1 cellular context compared by ENCODE assay signal in the genomic region with DNA sequence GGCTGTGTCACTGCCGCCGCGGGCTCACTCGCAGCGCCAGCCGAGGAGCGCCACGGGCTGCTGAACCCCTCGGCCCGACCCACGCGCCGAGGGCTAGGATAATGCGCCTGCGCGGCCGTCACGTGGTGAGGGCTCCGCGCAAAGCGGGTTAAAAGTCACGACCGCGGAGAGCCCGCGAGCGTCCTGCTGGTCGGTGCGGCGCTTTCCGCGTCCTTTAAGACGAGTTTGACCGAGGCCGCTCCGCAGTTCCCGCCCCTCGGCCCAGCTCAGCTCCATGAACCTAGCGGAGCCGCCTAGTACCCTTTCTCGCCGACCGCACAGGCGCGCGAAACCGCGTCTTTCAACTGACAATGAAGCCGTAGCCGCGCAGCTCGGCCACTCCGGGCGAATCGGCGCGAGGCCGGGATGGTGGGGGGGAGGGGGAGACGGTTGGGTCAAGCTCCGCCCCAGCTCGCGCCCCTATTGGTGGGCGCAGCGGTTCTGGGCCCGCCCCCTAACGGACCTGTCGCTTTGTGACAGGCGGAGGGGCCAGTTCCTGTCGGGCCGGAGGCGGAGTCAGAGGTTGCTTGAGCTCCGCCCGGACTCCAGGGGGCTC.
TF ChIP-seq lines count a peak whose summit lies in the region.

No MANE protein-coding gene starts in this region.

TF ChIP-seq in HepG2, 621 proteins besides CTCF, POLR2A, EP300 and RAD21 (continued from another document and continues in another):
- peak; percentile 34 for TF ChIP-seq SAFB2 (CRISPR knock-in tag; IDR thresholded peaks at IDR 0.05; ENCODE audit: borderline replicate concordance, low read depth)
- TF ChIP-seq, protein P1, sequence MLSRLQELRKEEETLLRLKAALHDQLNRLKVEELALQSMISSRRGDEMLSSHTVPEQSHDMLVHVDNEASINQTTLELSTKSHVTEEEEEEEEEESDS (CRISPR knock-in tag; IDR thresholded peaks at IDR 0.05; ENCODE audit: borderline replicate concordance): peak; percentile 92
- TF ChIP-seq IRF1 (CRISPR knock-in tag; IDR thresholded peaks at IDR 0.05; ENCODE audit: low read depth): no peak
- TF ChIP-seq RARG (CRISPR knock-in tag; IDR thresholded peaks at IDR 0.05; ENCODE audit: low read depth): no peak
- TF ChIP-seq DZIP1 (CRISPR knock-in tag; IDR thresholded peaks at IDR 0.05): no peak
- peak; percentile 93 for TF ChIP-seq MTERF4 (CRISPR knock-in tag; IDR thresholded peaks at IDR 0.05)
- peak; percentile 84 for TF ChIP-seq MED8 (CRISPR knock-in tag; IDR thresholded peaks at IDR 0.05; ENCODE audit: insufficient replicate concordance)
- TF ChIP-seq MED13 (CRISPR knock-in tag; IDR thresholded peaks at IDR 0.05): no peak; the same call in 1 of the 2 replicates
- TF ChIP-seq TIGD3 (CRISPR knock-in tag; IDR thresholded peaks at IDR 0.05; ENCODE audit: borderline replicate concordance): peak; percentile 25; the same call in 1 of the 2 replicates
- no peak for TF ChIP-seq NCOA2 (CRISPR knock-in tag; IDR thresholded peaks at IDR 0.05)
- 0 out of 2 replicates have a peak, but pooled peaks have one; percentile 9 for TF ChIP-seq FOSL2 (CRISPR knock-in tag; IDR thresholded peaks at IDR 0.05)
- TF ChIP-seq ATRX (CRISPR knock-in tag; IDR thresholded peaks at IDR 0.05; ENCODE audit: borderline replicate concordance): no peak
- peak; percentile 69; the same call in 1 of the 2 replicates for TF ChIP-seq ZNF788 (CRISPR knock-in tag; IDR thresholded peaks at IDR 0.05; ENCODE audit: borderline replicate concordance)
- TF ChIP-seq ZNF484 (CRISPR knock-in tag; IDR thresholded peaks at IDR 0.05; ENCODE audit: borderline replicate concordance, low read depth): no peak
- TF ChIP-seq JUN (CRISPR knock-in tag; IDR thresholded peaks at IDR 0.05): no peak; the same call in 1 of the 2 replicates
- peak; percentile 88 for TF ChIP-seq ZNF142 (CRISPR knock-in tag; IDR thresholded peaks at IDR 0.05)
- TF ChIP-seq SP4 (CRISPR knock-in tag; IDR thresholded peaks at IDR 0.05): peak; percentile 97
- TF ChIP-seq, protein P2, sequence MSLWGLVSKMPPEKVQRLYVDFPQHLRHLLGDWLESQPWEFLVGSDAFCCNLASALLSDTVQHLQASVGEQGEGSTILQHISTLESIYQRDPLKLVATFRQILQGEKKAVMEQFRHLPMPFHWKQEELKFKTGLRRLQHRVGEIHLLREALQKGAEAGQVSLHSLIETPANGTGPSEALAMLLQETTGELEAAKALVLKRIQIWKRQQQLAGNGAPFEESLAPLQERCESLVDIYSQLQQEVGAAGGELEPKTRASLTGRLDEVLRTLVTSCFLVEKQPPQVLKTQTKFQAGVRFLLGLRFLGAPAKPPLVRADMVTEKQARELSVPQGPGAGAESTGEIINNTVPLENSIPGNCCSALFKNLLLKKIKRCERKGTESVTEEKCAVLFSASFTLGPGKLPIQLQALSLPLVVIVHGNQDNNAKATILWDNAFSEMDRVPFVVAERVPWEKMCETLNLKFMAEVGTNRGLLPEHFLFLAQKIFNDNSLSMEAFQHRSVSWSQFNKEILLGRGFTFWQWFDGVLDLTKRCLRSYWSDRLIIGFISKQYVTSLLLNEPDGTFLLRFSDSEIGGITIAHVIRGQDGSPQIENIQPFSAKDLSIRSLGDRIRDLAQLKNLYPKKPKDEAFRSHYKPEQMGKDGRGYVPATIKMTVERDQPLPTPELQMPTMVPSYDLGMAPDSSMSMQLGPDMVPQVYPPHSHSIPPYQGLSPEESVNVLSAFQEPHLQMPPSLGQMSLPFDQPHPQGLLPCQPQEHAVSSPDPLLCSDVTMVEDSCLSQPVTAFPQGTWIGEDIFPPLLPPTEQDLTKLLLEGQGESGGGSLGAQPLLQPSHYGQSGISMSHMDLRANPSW (CRISPR knock-in tag; IDR thresholded peaks at IDR 0.05; ENCODE audit: borderline replicate concordance): peak; percentile 99
- TF ChIP-seq, protein P3, sequence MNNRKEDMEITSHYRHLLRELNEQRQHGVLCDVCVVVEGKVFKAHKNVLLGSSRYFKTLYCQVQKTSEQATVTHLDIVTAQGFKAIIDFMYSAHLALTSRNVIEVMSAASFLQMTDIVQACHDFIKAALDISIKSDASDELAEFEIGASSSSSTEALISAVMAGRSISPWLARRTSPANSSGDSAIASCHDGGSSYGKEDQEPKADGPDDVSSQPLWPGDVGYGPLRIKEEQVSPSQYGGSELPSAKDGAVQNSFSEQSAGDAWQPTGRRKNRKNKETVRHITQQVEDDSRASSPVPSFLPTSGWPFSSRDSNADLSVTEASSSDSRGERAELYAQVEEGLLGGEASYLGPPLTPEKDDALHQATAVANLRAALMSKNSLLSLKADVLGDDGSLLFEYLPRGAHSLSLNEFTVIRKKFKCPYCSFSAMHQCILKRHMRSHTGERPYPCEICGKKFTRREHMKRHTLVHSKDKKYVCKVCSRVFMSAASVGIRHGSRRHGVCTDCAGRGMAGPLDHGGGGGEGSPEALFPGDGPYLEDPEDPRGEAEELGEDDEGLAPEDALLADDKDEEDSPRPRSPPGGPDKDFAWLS (CRISPR knock-in tag; IDR thresholded peaks at IDR 0.05; ENCODE audit: borderline replicate concordance): no peak
- TF ChIP-seq BATF2 (CRISPR knock-in tag; IDR thresholded peaks at IDR 0.05): peak; percentile 89
- peak; percentile 91 for TF ChIP-seq ZNF225 (CRISPR knock-in tag; IDR thresholded peaks at IDR 0.05)
- TF ChIP-seq ZNF720 (CRISPR knock-in tag; IDR thresholded peaks at IDR 0.05): no peak
- TF ChIP-seq JUNB (CRISPR knock-in tag; IDR thresholded peaks at IDR 0.05; ENCODE audit: borderline replicate concordance): peak; percentile 59; the same call in 1 of the 2 replicates
- TF ChIP-seq ZSCAN12 (CRISPR knock-in tag; IDR thresholded peaks at IDR 0.05): no peak; the same call in 1 of the 2 replicates
- no peak for TF ChIP-seq MIER2 (CRISPR knock-in tag; IDR thresholded peaks at IDR 0.05)
- no peak for TF ChIP-seq ZNF460 (CRISPR knock-in tag; IDR thresholded peaks at IDR 0.05; ENCODE audit: borderline replicate concordance)
- no peak; the same call in 1 of the 2 replicates for TF ChIP-seq ZBTB33 (CRISPR knock-in tag; IDR thresholded peaks at IDR 0.05)
- TF ChIP-seq CEBPB (IDR thresholded peaks at IDR 0.05; ENCODE audit: borderline replicate concordance, low read depth, low read length): no peak
- TF ChIP-seq ARNTL (CRISPR knock-in tag; IDR thresholded peaks at IDR 0.05): peak; percentile 72
- TF ChIP-seq ZSCAN22 (CRISPR knock-in tag; IDR thresholded peaks at IDR 0.05): no peak; the same call in 1 of the 2 replicates
- TF ChIP-seq HNRNPL (IDR thresholded peaks at IDR 0.05; ENCODE audit: low read depth, low read length): peak; percentile 61; the same call in 1 of the 2 replicates
- TF ChIP-seq IKZF4 (CRISPR knock-in tag; IDR thresholded peaks at IDR 0.05; ENCODE audit: borderline replicate concordance, low read depth, not compliant biosample characterization): peak; percentile 95
- TF ChIP-seq, protein P4, sequence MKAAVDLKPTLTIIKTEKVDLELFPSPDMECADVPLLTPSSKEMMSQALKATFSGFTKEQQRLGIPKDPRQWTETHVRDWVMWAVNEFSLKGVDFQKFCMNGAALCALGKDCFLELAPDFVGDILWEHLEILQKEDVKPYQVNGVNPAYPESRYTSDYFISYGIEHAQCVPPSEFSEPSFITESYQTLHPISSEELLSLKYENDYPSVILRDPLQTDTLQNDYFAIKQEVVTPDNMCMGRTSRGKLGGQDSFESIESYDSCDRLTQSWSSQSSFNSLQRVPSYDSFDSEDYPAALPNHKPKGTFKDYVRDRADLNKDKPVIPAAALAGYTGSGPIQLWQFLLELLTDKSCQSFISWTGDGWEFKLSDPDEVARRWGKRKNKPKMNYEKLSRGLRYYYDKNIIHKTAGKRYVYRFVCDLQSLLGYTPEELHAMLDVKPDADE (CRISPR knock-in tag; IDR thresholded peaks at IDR 0.05): no peak
